In genomic region chr13:49676581-49677298, GRCh38 we compare ENCODE assay signal across 24 cellular contexts. TPM values are rescaled to one million over a fixed set of nuclear protein-coding genes. Genes with fewer than 3 reads are reported as not detected.
DNase-seq lines count a peak whose midpoint lies in the region; ATAC-seq and TF ChIP-seq lines count a peak whose summit lies in the region.
"Had no signal": no experiment of that assay in that cellular context is flagged by ENCODE, and none has a peak within 500 bp of the region (broad histone marks: within the 10 kb centered on the region; RNA-seq: fewer than 3 reads in every experiment).

No MANE protein-coding gene starts in this region.

- H3K9me3 Mint-ChIP-seq in activated CD8-positive, alpha-beta memory T cell treated with anti-CD3 and anti-CD28 coated beads, Interleukin-2, amount 10 ng/mL, durations not matched to agents 7 days and 5 days (ENCODE audit: low read depth): no peaks in the 10 kb centered on the region
- peaks cover 44% of the 10 kb centered on the region for H3K9me3 Mint-ChIP-seq in nephron progenitor cell
- H3K9me3 Mint-ChIP-seq: CD4-positive, alpha-beta T cell; CD8-positive, alpha-beta memory T cell had no signal

- H3K27me3 Mint-ChIP-seq in activated CD8-positive, alpha-beta memory T cell treated with anti-CD3 and anti-CD28 coated beads, Interleukin-2, amount 10 ng/mL, durations not matched to agents 7 days and 5 days: no peaks in the 10 kb centered on the region
- no peaks in the 10 kb centered on the region for H3K27me3 Mint-ChIP-seq in nephron progenitor cell (ENCODE audit: low read depth, poor library complexity)
- H3K27me3 Mint-ChIP-seq: B cell; CD4-positive, alpha-beta T cell; CD8-positive, alpha-beta memory T cell had no signal

- no peak for TF ChIP-seq RAD21 in IMR-90 (IDR thresholded peaks at IDR 0.05; ENCODE audit: low read length)

- POLR2A ChIA-PET in IMR-90 (lab: Charles Lee; ENCODE audit: unreplicated experiment) (no interaction called here), HEK293T (lab: Yijun Ruan, JAX) (interaction anchor here (1.0 kb wide), 1 partner anchor 12 kb away, joined by 3 read pairs; no protein-coding TSS in a partner anchor)

- no peak overlapping the region for H4K91ac ChIP-seq in IMR-90 (ENCODE audit: insufficient read depth, low read depth, low read length)

- H3K27ac ChIP-seq in IMR-90 (ENCODE audit: insufficient read depth, low read length): no peak overlapping the region
- H3K27ac ChIP-seq: 22Rv1, BLaER1, C4-2B had no signal

- intact Hi-C loops in IMR-90 (cut with micrococcal nuclease): loop anchor here (10.0 kb wide), 1 partner anchor 838 kb away; no protein-coding TSS in a partner anchor

- H4K20me1 ChIP-seq in IMR-90 (ENCODE audit: insufficient read depth, low read length): peaks cover 3% of the 10 kb centered on the region; the same call in 1 of the 2 replicates

- WGBS in IMR-90 (ENCODE audit: extremely low coverage in 2 of 2, insufficient read length in 1 of 2), 2 experiments: no CpG with 5 or more reads among the region's 6 CpGs

- no peak overlapping the region for H2AK9ac ChIP-seq in IMR-90 (replicated peaks; ENCODE audit: low read depth, low read length, poor library complexity)

- no TSS peak for BruUV-seq in IMR-90 (replicated peaks; lab: Mats Ljungman, UMichigan)

- H3K4me1 Mint-ChIP-seq in activated CD8-positive, alpha-beta memory T cell treated with anti-CD3 and anti-CD28 coated beads, Interleukin-2, amount 10 ng/mL, durations not matched to agents 7 days and 5 days: peaks cover 8% of the 10 kb centered on the region
- H3K4me1 Mint-ChIP-seq in nephron progenitor cell: peaks cover 16% of the 10 kb centered on the region

- H3K4me1 ChIP-seq in IMR-90 (ENCODE audit: control insufficient read depth, insufficient read depth, low read length): no peaks in the 10 kb centered on the region

- no peak overlapping the region for H3K27ac Mint-ChIP-seq in activated CD8-positive, alpha-beta memory T cell treated with anti-CD3 and anti-CD28 coated beads, Interleukin-2, amount 10 ng/mL, durations not matched to agents 7 days and 5 days
- peak overlapping the region; percentile 69 for H3K27ac Mint-ChIP-seq in nephron progenitor cell
- H3K27ac Mint-ChIP-seq: B cell; CD4-positive, alpha-beta T cell; CD8-positive, alpha-beta memory T cell; GM23338 had no signal

- no peak overlapping the region for H3K4me3 Mint-ChIP-seq in activated CD8-positive, alpha-beta memory T cell treated with anti-CD3 and anti-CD28 coated beads, Interleukin-2, amount 10 ng/mL, durations not matched to agents 7 days and 5 days
- no peak overlapping the region for H3K4me3 Mint-ChIP-seq in nephron progenitor cell
- H3K4me3 Mint-ChIP-seq: B cell; CD4-positive, alpha-beta T cell; CD8-positive, alpha-beta memory T cell; GM23338; H9 had no signal

- no peak for TF ChIP-seq CTCF in IMR-90 (conservative IDR thresholded peaks at IDR 0.05; ENCODE audit: low read depth, low read length)
- TF ChIP-seq CTCF in nephron progenitor cell (IDR thresholded peaks at IDR 0.05): no peak

- no peak overlapping the region for H2AFZ ChIP-seq in IMR-90 (replicated peaks; ENCODE audit: low read length, poor library complexity)
- H2AFZ ChIP-seq: GM23338 had no signal

- peaks cover 21 to 45% of the 10 kb centered on the region in 2 experiments for H3K79me1 ChIP-seq in IMR-90 (ENCODE audit: low read depth in 1 of 2, low read length in 2 of 2)

- no peak overlapping the region for H3K9ac ChIP-seq in IMR-90 (ENCODE audit: low read depth, low read length)
- H3K9ac ChIP-seq: BLaER1 had no signal

- CTCF ChIA-PET in activated CD8-positive, alpha-beta memory T cell treated with anti-CD3 and anti-CD28 coated beads, Interleukin-2, amount 10 ng/mL, durations not matched to agents 7 days and 5 days (lab: Charles Lee): no interaction called here
- CTCF ChIA-PET in IMR-90 (lab: Yijun Ruan, JAX) (no interaction called here), HEK293T (lab: Yijun Ruan, JAX) (no interaction called here)

- no peak overlapping the region for H4K8ac ChIP-seq in IMR-90 (ENCODE audit: low read depth in 2 of 2, low read length in 2 of 2)

- H3K36me3 ChIP-seq in IMR-90 (ENCODE audit: control insufficient read depth, insufficient read depth, low read length): peaks cover 2% of the 10 kb centered on the region

- H3K56ac ChIP-seq in IMR-90 (ENCODE audit: extremely low read depth, insufficient read depth, low read length): no peak overlapping the region

- H3K9me1 ChIP-seq in IMR-90 (ENCODE audit: insufficient read depth, low read length): peaks cover 6% of the 10 kb centered on the region

- no peaks in the 10 kb centered on the region for H3K27me3 ChIP-seq in IMR-90 (ENCODE audit: control insufficient read depth, insufficient read depth, low read length)
- H3K27me3 ChIP-seq: BLaER1 had no signal

- dilution Hi-C loops in IMR-90 (cut with HindIII; ENCODE audit: low sequenced_read_pairs, unreplicated experiment): no loop called here

- H3K14ac ChIP-seq in IMR-90 (replicated peaks; ENCODE audit: low read depth, low read length): no peak overlapping the region

- ATAC-seq in activated CD8-positive, alpha-beta memory T cell treated with anti-CD3 and anti-CD28 coated beads, Interleukin-2, amount 10 ng/mL, durations not matched to agents 7 days and 5 days: no peak
- ATAC-seq in IMR-90 (ENCODE audit: low read depth): no peak
- peak; percentile 10 for ATAC-seq in left lobe of liver
- ATAC-seq in GM19328 (IDR thresholded peaks at IDR 0.05; ENCODE audit: unreplicated experiment): no peak
- ATAC-seq: GM12878, GM23338, HCT116 had no signal

- H2BK120ac ChIP-seq in IMR-90 (ENCODE audit: low read depth, low read length): no peak overlapping the region

- H2BK15ac ChIP-seq in IMR-90 (ENCODE audit: low read depth, low read length): no peak overlapping the region

- H4K5ac ChIP-seq in IMR-90 (ENCODE audit: low read depth, low read length): no peak overlapping the region

- in situ Hi-C loops in IMR-90 (cut with MboI; ENCODE audit: low sequenced_read_pairs): loop anchor here (10.0 kb wide), 2 partner anchors 848 to 1128 kb away; no protein-coding TSS in a partner anchor

- no peaks in the 10 kb centered on the region for H3K9me3 ChIP-seq in IMR-90 (ENCODE audit: control insufficient read depth, insufficient read depth, low read length)

- peaks cover 34% of the 10 kb centered on the region for H3K36me3 Mint-ChIP-seq in activated CD8-positive, alpha-beta memory T cell treated with anti-CD3 and anti-CD28 coated beads, Interleukin-2, amount 10 ng/mL, durations not matched to agents 7 days and 5 days
- H3K36me3 Mint-ChIP-seq in nephron progenitor cell (ENCODE audit: low read depth): peaks cover 90% of the 10 kb centered on the region

- TF ChIP-seq POLR2A in IMR-90 (IDR thresholded peaks at IDR 0.05; ENCODE audit: low read depth, low read length): no peak

- H2BK20ac ChIP-seq in IMR-90 (ENCODE audit: low read depth, low read length): no peak overlapping the region

- H2BK5ac ChIP-seq in IMR-90 (ENCODE audit: low read depth, low read length, poor library complexity, severe bottlenecking): no peak overlapping the region

- H3K23ac ChIP-seq in IMR-90 (ENCODE audit: low read depth, low read length): 0 out of 2 replicates have a peak overlapping the region, but pooled peaks have one; percentile 63

- H2AK5ac ChIP-seq in IMR-90 (ENCODE audit: low read depth, low read length): no peak overlapping the region

- H3K4ac ChIP-seq in IMR-90 (ENCODE audit: low read depth, low read length): no peak overlapping the region

- no peak overlapping the region for H3K4me3 ChIP-seq in IMR-90 (ENCODE audit: insufficient read depth, low read depth, low read length)
- H3K4me3 ChIP-seq: BLaER1, GM12878, GM23338 had no signal

- H3K18ac ChIP-seq in IMR-90 (ENCODE audit: low read depth, low read length): no peak overlapping the region

- no peak overlapping the region for H3K4me2 ChIP-seq in IMR-90 (ENCODE audit: low read depth, low read length)
- H3K4me2 ChIP-seq: BLaER1, GM23338 had no signal

- DNase-seq in activated CD8-positive, alpha-beta memory T cell treated with anti-CD3 and anti-CD28 coated beads, Interleukin-2, amount 50 U/mL, for 48 hours: peak; percentile 8
- DNase-seq in activated CD8-positive, alpha-beta memory T cell treated with anti-CD3 and anti-CD28 coated beads, Interleukin-2, amount 10 ng/mL, durations not matched to agents 7 days and 5 days: no peak
- no peak for DNase-seq in IMR-90
- no peak for DNase-seq in left lobe of liver (ENCODE audit: low spot score)
- DNase-seq in nephron progenitor cell: no peak
- DNase-seq in HEK293T (ENCODE audit: extremely low spot score): no peak
- DNase-seq in amniotic stem cell (lab: John Stamatoyannopoulos, UW): no peak
- DNase-seq: CD4-positive, alpha-beta T cell; CD8-positive, alpha-beta memory T cell; DMS 273 treated with DMSO at 0.1 percent for 48 hours; DMS79; EL; GDM1; H9 had no signal

TF ChIP-seq in IMR-90, 13 proteins besides CTCF, POLR2A, EP300 and RAD21 (continues in another document):
- no peak for TF ChIP-seq CEBPB (IDR thresholded peaks at IDR 0.05; ENCODE audit: low read depth, low read length)

TF ChIP-seq in HEK293T, 16 proteins besides CTCF, POLR2A, EP300 and RAD21 (continues in another document):
- TF ChIP-seq NFRKB (IDR thresholded peaks at IDR 0.05) (no peak), SUZ12 (IDR thresholded peaks at IDR 0.05) (no peak), ELF4 (IDR thresholded peaks at IDR 0.05) (no peak), FOXA1 (IDR thresholded peaks at IDR 0.05) (no peak), BHLHE40 (IDR thresholded peaks at IDR 0.05; ENCODE audit: borderline replicate concordance) (no peak), SP1 (IDR thresholded peaks at IDR 0.05) (no peak), ARNT (IDR thresholded peaks at IDR 0.05) (no peak), CTBP1 (IDR thresholded peaks at IDR 0.05; ENCODE audit: borderline replicate concordance) (no peak), L3MBTL2 (conservative IDR thresholded peaks at IDR 0.05) (no peak), LEF1 (IDR thresholded peaks at IDR 0.05; ENCODE audit: borderline replicate concordance) (no peak), FOXK2 (IDR thresholded peaks at IDR 0.05) (no peak), ZNF384 (IDR thresholded peaks at IDR 0.05) (no peak)

RNA-seq across cellular contexts. Expression of gene EBPL, which starts 14.5 kb away (rescaled TPM):
- 10 to 100 TPM; 39.5 to 43.5 TPM for total RNA-seq in activated CD8-positive, alpha-beta memory T cell treated with anti-CD3 and anti-CD28 coated beads, Interleukin-2, amount 10 ng/mL, durations not matched to agents 7 days and 5 days
- total RNA-seq in IMR-90 (2012; rRNA removed) (57.9 and 78.6 TPM in 2 replicates), left lobe of liver (62.5 TPM)
- 65.3 and 71.1 TPM in 2 replicates for polyA plus RNA-seq in IMR-90 (2012; rRNA removed)
- polyA plus RNA-seq in IMR-90 (2012; cell fraction: cytosol; rRNA removed): 69.8 and 135 TPM in 2 replicates
- 30.9 and 44.7 TPM in 2 replicates for polyA plus RNA-seq in IMR-90 (2012; cell fraction: nucleus; rRNA removed; ENCODE audit: low replicate concordance)

RNA-seq across cellular contexts. Expression of gene ARL11, which starts 48.4 kb away (rescaled TPM):
- 1 to 10 TPM in 1 of 2 experiments, under 1 TPM in 1; 0.89 to 2.1 TPM for total RNA-seq in activated CD8-positive, alpha-beta memory T cell treated with anti-CD3 and anti-CD28 coated beads, Interleukin-2, amount 10 ng/mL, durations not matched to agents 7 days and 5 days
- total RNA-seq in IMR-90 (2012; rRNA removed) (not detected in 2 replicates), left lobe of liver (0.23 TPM)
- polyA plus RNA-seq in IMR-90 (2012; rRNA removed): not detected in 2 replicates
- not detected in 2 replicates for polyA plus RNA-seq in IMR-90 (2012; cell fraction: cytosol; rRNA removed)
- not detected in 2 replicates for polyA plus RNA-seq in IMR-90 (2012; cell fraction: nucleus; rRNA removed; ENCODE audit: low replicate concordance)
- total RNA-seq: H4 had no signal
- polyA plus RNA-seq: AG04450 had no signal
